In the genomic region with DNA sequence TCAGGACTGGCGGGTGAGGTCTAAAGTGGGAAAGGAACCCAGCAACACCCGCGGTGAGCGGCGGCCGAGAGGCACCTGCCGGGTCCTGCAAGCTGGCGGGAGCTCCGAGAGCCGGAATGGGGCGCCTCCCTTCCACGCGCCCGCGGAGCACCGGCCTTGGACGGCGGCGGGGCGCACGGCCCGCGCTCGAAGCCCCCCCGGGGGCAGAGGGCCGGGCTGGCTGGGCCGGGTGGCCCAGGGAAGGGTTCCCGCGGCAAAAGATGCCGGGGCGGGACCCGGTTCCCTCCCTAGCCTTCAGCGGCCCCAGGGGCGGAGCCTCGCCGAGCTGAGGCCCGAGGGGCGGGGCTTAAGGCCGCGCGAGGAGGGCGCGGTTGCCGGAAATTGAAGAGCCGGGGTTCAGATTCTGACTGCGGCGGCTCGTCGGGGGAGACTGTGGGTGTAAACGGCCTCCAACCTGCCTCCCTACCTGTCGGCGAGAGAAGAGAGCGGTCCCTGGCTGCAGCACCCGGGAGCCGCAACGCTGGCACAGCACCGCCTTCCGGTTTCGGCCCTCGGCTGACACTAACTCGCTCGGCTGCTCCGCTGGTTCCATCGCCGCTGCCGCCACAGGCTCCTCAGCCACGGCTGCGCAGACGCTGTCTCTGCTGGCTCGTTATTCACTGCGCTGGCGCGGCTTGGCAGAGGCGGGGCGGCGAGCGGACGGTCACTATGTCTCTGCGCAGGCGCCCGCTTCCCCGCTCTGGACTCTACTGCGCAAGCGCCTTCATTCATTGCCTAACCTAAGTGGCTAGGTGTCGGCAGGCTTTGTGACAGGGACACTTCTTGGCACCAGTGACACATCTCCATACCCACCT, we compare ENCODE assay signal across 8 cellular contexts. TPM values are rescaled to one million over a fixed set of nuclear protein-coding genes. Genes with fewer than 3 reads are reported as not detected.
DNase-seq lines count a peak whose midpoint lies in the region; ATAC-seq and TF ChIP-seq lines count a peak whose summit lies in the region.

TSS of gene RABIF (minus strand) at position 643 of the 854 bp plus-strand sequence. CDS start at position 592, 51 bp downstream.

- no peaks in the 10 kb centered on the region for H3K9me3 Mint-ChIP-seq in endothelial cell (ENCODE audit: unreplicated experiment)

- DNase-seq in D341Med (ENCODE audit: low spot score) (peak; percentile 99), endothelial cell (ENCODE audit: low spot score) (peak; percentile 93), middle frontal gyrus (ENCODE audit: extremely low spot score, low spot score) (peak; percentile 96)
- DNase-seq in activated CD8-positive, alpha-beta memory T cell treated with anti-CD3 and anti-CD28 coated beads, Interleukin-2, amount 50 U/mL, for 4 hours = peak; percentile 94
- peak; percentile 93 to 96 for DNase-seq in stimulated activated CD8-positive, alpha-beta memory T cell treated with anti-CD3 and anti-CD28 coated beads, Interleukin-2, amount 100 ng/mL, for 48 hours (ENCODE audit: low read depth in 2 of 2)

- H3K27ac Mint-ChIP-seq in endothelial cell (ENCODE audit: unreplicated experiment) = peak within 1 kb of the TSS; percentile 85

- H3K36me3 Mint-ChIP-seq in endothelial cell (ENCODE audit: low read depth, unreplicated experiment) = peaks cover 6% of the 10 kb centered on the region

- H3K4me3 ChIP-seq in HUES64 (ENCODE audit: low read length) (peak within 1 kb of the TSS; percentile 92), OCI-LY1 (ENCODE audit: low read depth, low read length, poor library complexity, severe bottlenecking) (peak within 1 kb of the TSS; percentile 90)

- H3K9me2 ChIP-seq in OCI-LY1 (ENCODE audit: low read depth, low read length) = no peaks in the 10 kb centered on the region

- under 1% methylated on average over 85 of the region's 85 CpGs for WGBS in HUES64

- H3K27me3 ChIP-seq in HUES64 (ENCODE audit: insufficient read depth, low read length) (no peaks in the 10 kb centered on the region), OCI-LY1 (ENCODE audit: insufficient read depth, low read length) (no peaks in the 10 kb centered on the region)

- ATAC-seq in GM21447 (IDR thresholded peaks at IDR 0.05; ENCODE audit: unreplicated experiment) = peak; percentile 87

- H3K9me3 ChIP-seq in HUES64 (ENCODE audit: insufficient read depth, low read depth, low read length) (no peaks in the 10 kb centered on the region), OCI-LY1 (ENCODE audit: low read length) (no peaks in the 10 kb centered on the region)

- H3K27ac ChIP-seq in HUES64 (ENCODE audit: low read depth, low read length) (peak within 1 kb of the TSS; percentile 89), OCI-LY1 (ENCODE audit: low read depth, low read length, poor library complexity, severe bottlenecking) (peak within 1 kb of the TSS; percentile 83)

- no peak; the same call in 1 of the 2 replicates for TF ChIP-seq CTCF in OCI-LY1 (IDR thresholded peaks at IDR 0.05; ENCODE audit: low read length)
- no peak for TF ChIP-seq CTCF in endothelial cell (IDR thresholded peaks at IDR 0.05; ENCODE audit: unreplicated experiment)

- H3K4me2 ChIP-seq in OCI-LY1 (ENCODE audit: low read length) = peak within 1 kb of the TSS; percentile 93

- peaks cover 13% of the 10 kb centered on the region for H3K79me2 ChIP-seq in OCI-LY1 (ENCODE audit: insufficient read depth, low read length)

- peaks cover 31% of the 10 kb centered on the region for H3K36me3 ChIP-seq in HUES64 (ENCODE audit: insufficient read depth, low read length)
- H3K36me3 ChIP-seq in OCI-LY1 (ENCODE audit: insufficient read depth, low read length) = peaks cover 42% of the 10 kb centered on the region

- H3K4me3 Mint-ChIP-seq in endothelial cell (ENCODE audit: unreplicated experiment) = peak within 1 kb of the TSS; percentile 95

- H3K4me1 ChIP-seq in HUES64 (ENCODE audit: insufficient read depth, low read length) (peaks cover 19% of the 10 kb centered on the region), OCI-LY1 (ENCODE audit: insufficient read depth, low read length, severe bottlenecking) (peaks cover 15% of the 10 kb centered on the region)

- H4K20me1 ChIP-seq in OCI-LY1 (ENCODE audit: insufficient read depth, low read length) = no peaks in the 10 kb centered on the region

- peaks cover 4% of the 10 kb centered on the region; the same call in 1 of the 2 replicates for H3F3A ChIP-seq in OCI-LY1 (ENCODE audit: insufficient read depth, low read length)

- H3K4me1 Mint-ChIP-seq in endothelial cell (ENCODE audit: unreplicated experiment) = peaks cover 12% of the 10 kb centered on the region

- H3K9ac ChIP-seq in HUES64 (ENCODE audit: low read depth, low read length) = peak within 1 kb of the TSS; percentile 73
- peak within 1 kb of the TSS; percentile 96 for H3K9ac ChIP-seq in OCI-LY1 (ENCODE audit: low read length)

- no peaks in the 10 kb centered on the region for H3K27me3 Mint-ChIP-seq in endothelial cell (ENCODE audit: unreplicated experiment)

- peak within 1 kb of the TSS; percentile 68; the same call in 1 of the 2 replicates for H2AFZ ChIP-seq in OCI-LY1 (ENCODE audit: low read length)

RNA-seq across cellular contexts. Expression of gene RABIF, which starts in this region (rescaled TPM):
- polyA plus RNA-seq in HUES64 (2013, experiment 1 of 2) = 8.7 TPM
- polyA plus RNA-seq in HUES64 (2013, experiment 2 of 2) = 7.4 TPM
- total RNA-seq in endothelial cell (ENCODE audit: unreplicated experiment) = 13.5 TPM

Comparison
In these comparisons a context has a peak if more than half of its experiments do, and no peak if none do; other contexts are left out.
1. Peak in every context shown above with its lines: DNase-seq, ATAC-seq, H3K4me3 ChIP-seq and H3K27ac ChIP-seq.